ENCODE assay signal across 1 cellular context in the genomic region with DNA sequence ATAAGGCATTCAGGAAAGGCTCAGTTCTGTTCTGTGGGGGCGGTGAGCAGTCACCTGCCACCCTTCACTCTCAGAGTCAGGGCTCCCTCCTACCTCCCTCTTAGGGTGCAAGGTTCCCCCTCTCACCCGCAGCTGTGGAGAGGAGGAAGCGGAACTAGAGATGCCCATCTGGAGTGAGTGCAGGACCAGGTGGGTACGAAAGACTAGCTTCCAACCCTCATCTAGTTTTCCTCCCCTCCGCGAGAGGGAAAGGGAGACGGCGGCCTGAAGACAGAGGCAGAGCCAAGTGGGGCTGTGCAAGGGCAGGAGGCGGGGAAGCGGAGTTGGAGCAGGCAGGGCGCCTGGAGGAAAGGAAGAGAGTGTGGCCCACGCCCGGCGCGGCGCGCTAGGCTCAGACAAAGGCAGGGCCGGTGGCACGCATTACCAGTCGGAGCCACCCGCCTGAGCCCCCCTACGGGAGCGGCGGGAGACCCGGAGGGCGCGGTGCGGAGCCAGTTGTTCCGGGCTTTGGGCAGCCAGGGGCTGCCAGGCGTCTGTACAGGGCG.
TF ChIP-seq lines count a peak whose summit lies in the region.

No MANE protein-coding gene starts in this region.

TF ChIP-seq in HEK293, 187 proteins besides CTCF, POLR2A, EP300 and RAD21 (continued from another document):
- TF ChIP-seq, protein P1, sequence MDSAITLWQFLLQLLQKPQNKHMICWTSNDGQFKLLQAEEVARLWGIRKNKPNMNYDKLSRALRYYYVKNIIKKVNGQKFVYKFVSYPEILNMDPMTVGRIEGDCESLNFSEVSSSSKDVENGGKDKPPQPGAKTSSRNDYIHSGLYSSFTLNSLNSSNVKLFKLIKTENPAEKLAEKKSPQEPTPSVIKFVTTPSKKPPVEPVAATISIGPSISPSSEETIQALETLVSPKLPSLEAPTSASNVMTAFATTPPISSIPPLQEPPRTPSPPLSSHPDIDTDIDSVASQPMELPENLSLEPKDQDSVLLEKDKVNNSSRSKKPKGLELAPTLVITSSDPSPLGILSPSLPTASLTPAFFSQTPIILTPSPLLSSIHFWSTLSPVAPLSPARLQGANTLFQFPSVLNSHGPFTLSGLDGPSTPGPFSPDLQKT (IDR thresholded peaks at IDR 0.05; ENCODE audit: borderline replicate concordance, low read depth, low read length) = no peak
- no peak for TF ChIP-seq HOXD13 (CRISPR knock-in tag; IDR thresholded peaks at IDR 0.05; ENCODE audit: borderline replicate concordance)
- peak; percentile 27; the same call in 1 of the 2 replicates for TF ChIP-seq PRDM1 (tag by site-specific recombination; IDR thresholded peaks at IDR 0.05)
- TF ChIP-seq, protein P2, sequence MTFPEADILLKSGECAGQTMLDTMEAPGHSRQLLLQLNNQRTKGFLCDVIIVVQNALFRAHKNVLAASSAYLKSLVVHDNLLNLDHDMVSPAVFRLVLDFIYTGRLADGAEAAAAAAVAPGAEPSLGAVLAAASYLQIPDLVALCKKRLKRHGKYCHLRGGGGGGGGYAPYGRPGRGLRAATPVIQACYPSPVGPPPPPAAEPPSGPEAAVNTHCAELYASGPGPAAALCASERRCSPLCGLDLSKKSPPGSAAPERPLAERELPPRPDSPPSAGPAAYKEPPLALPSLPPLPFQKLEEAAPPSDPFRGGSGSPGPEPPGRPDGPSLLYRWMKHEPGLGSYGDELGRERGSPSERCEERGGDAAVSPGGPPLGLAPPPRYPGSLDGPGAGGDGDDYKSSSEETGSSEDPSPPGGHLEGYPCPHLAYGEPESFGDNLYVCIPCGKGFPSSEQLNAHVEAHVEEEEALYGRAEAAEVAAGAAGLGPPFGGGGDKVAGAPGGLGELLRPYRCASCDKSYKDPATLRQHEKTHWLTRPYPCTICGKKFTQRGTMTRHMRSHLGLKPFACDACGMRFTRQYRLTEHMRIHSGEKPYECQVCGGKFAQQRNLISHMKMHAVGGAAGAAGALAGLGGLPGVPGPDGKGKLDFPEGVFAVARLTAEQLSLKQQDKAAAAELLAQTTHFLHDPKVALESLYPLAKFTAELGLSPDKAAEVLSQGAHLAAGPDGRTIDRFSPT (tag by site-specific recombination; IDR thresholded peaks at IDR 0.05) = peak; percentile 42; the same call in 1 of the 2 replicates
- no peak for TF ChIP-seq EGR2 (tag by site-specific recombination; IDR thresholded peaks at IDR 0.05; ENCODE audit: low read depth)
- TF ChIP-seq ZNF561 (tag by site-specific recombination; IDR thresholded peaks at IDR 0.05; ENCODE audit: borderline replicate concordance) = no peak
- 0 out of 2 replicates have a peak, but pooled peaks have one; percentile 37 for TF ChIP-seq SP7 (tag by site-specific recombination; IDR thresholded peaks at IDR 0.05)
- 0 out of 2 replicates have a peak, but pooled peaks have one; percentile 8 for TF ChIP-seq ZXDB (tag by site-specific recombination; IDR thresholded peaks at IDR 0.05)
- peak; percentile 58; the same call in 1 of the 2 replicates for TF ChIP-seq GLIS2 (tag by site-specific recombination; IDR thresholded peaks at IDR 0.05)
- TF ChIP-seq ZNF398 (tag by site-specific recombination; IDR thresholded peaks at IDR 0.05) = peak; percentile 61; the same call in 1 of the 2 replicates
- peak; percentile 80; the same call in 1 of the 2 replicates for TF ChIP-seq ZNF600 (tag by site-specific recombination; IDR thresholded peaks at IDR 0.05)
